11 cellular contexts compared by ENCODE assay signal in genomic region chr10:104139221-104139620, GRCh38. TPM values are rescaled to one million over a fixed set of nuclear protein-coding genes. Genes with fewer than 3 reads are reported as not detected.
A peak's percentile ranks its signal among the peaks of the same experiment; 100 is the strongest.
DNase-seq lines count a peak whose midpoint lies in the region; ATAC-seq and TF ChIP-seq lines count a peak whose summit lies in the region.
"Had no signal": no experiment of that assay in that cellular context is flagged by ENCODE, and none has a peak within 500 bp of the region (broad histone marks: within the 10 kb centered on the region; RNA-seq: fewer than 3 reads in every experiment).

No MANE protein-coding gene starts in this region.

- H3K9me3 ChIP-seq in aorta (ENCODE audit: control insufficient read depth, low read length), result no peaks in the 10 kb centered on the region
- no peaks in the 10 kb centered on the region for H3K9me3 ChIP-seq in body of pancreas
- H3K9me3 ChIP-seq in heart right ventricle, result no peaks in the 10 kb centered on the region

- H3K27ac ChIP-seq in aorta (ENCODE audit: low read depth in 1 of 2, low read length in 2 of 2) (no peak overlapping the region), body of pancreas (no peak overlapping the region), heart right ventricle (no peak overlapping the region)

- no peaks in the 10 kb centered on the region for H3K27me3 ChIP-seq in GM06990 (replicated peaks; ENCODE audit: control insufficient read depth, insufficient read depth, low read length)
- H3K27me3 ChIP-seq in aorta (ENCODE audit: control insufficient read depth in 1 of 2, insufficient read depth in 2 of 2, low read length in 1 of 2), result no peaks in the 10 kb centered on the region
- no peaks in the 10 kb centered on the region for H3K27me3 ChIP-seq in body of pancreas
- H3K27me3 ChIP-seq in heart right ventricle, result peaks cover 0 to 3% (median 0%) of the 10 kb centered on the region in 7 donors

- H3K4me1 ChIP-seq in aorta (ENCODE audit: control insufficient read depth in 1 of 2, insufficient read depth in 2 of 2, low read length in 2 of 2) (no peaks in the 10 kb centered on the region), body of pancreas (no peaks in the 10 kb centered on the region), heart right ventricle (no peaks in the 10 kb centered on the region)

- DNase-seq in AG04449 (ENCODE audit: low read depth, low spot score), result no peak
- no peak for DNase-seq in GM06990 (ENCODE audit: extremely low read depth, insufficient read length)
- DNase-seq in NOMO-1 treated with DMSO at 0.1 percent for 48 hours (lab: John Stamatoyannopoulos, UW; ENCODE audit: unreplicated experiment), result peak; percentile 25
- peak; percentile 5 to 14 for DNase-seq in erythroblast (lab: John Stamatoyannopoulos, UW)
- DNase-seq in aorta, result no peak
- no peak for DNase-seq in body of pancreas
- no peak for DNase-seq in heart right ventricle
- no peak for DNase-seq in activated CD4-positive, CD25-positive, alpha-beta regulatory T cell treated with anti-CD3 and anti-CD28 coated beads, Interleukin-2, amount 50 U/mL, for 72 hours
- DNase-seq: naive B cell; SHP77; stimulated activated CD4-positive, alpha-beta T cell treated with anti-CD3 and anti-CD28 coated beads, Interleukin-4, amount 100 ng/mL, for 4 hours had no signal

- 75 to 76% methylated on average over 5 of the region's 5 CpGs for WGBS in aorta, 2 donors
- WGBS in body of pancreas, 2 donors, result 67 to 70% methylated on average over 5 of the region's 5 CpGs
- 62 to 76% methylated on average over 5 of the region's 5 CpGs for WGBS in heart right ventricle, 2 donors

- TF ChIP-seq POLR2A in erythroblast (IDR thresholded peaks at IDR 0.05; ENCODE audit: low read length), result no peak
- TF ChIP-seq POLR2A in body of pancreas (IDR thresholded peaks at IDR 0.05), result no peak

- H3K36me3 ChIP-seq in GM06990 (ENCODE audit: control insufficient read depth, insufficient read depth, low read length) (no peaks in the 10 kb centered on the region), aorta (ENCODE audit: control insufficient read depth in 1 of 2, insufficient read depth in 2 of 2, low read length in 1 of 2) (no peaks in the 10 kb centered on the region), body of pancreas (replicated peaks in 1 of 2; ENCODE audit: insufficient read depth in 1 of 2, low read depth in 2 of 2) (no peaks in the 10 kb centered on the region), heart right ventricle (no peaks in the 10 kb centered on the region)

- TF ChIP-seq CTCF in AG04449 (IDR thresholded peaks at IDR 0.05; ENCODE audit: insufficient read depth, low read length, missing control alignments), result peak; percentile 16
- TF ChIP-seq CTCF in GM06990 (IDR thresholded peaks at IDR 0.05; ENCODE audit: insufficient read depth, low read length, poor library complexity, severe bottlenecking), result peak; percentile 50
- TF ChIP-seq CTCF in body of pancreas (IDR thresholded peaks at IDR 0.05), result peak in 1 of 7 experiments; percentile 5
- TF ChIP-seq CTCF in heart right ventricle (IDR thresholded peaks at IDR 0.05), result peak in 3 of 9 donors; percentile 27 to 38 (median 29)

- intact Hi-C loops in aorta (cut with DNase I), result no loop called here
- intact Hi-C loops in body of pancreas (cut with DNase I), result no loop called here
- intact Hi-C loops in heart right ventricle (cut with DNase I), result no loop called here

- POLR2A ChIA-PET in AG04449 (lab: Yijun Ruan, JAX), result no interaction called here

- ATAC-seq in aorta (ENCODE audit: low FRiP score) (no peak), body of pancreas (no peak), heart right ventricle (no peak)

- CTCF ChIA-PET in AG04449 (lab: Yijun Ruan, JAX), result interaction anchor here (0.6 to 2.5 kb wide), 4 partner anchors 9 to 93 kb away, joined by 3 to 9 read pairs (median 7); partner anchors contain the start of gene SFR1

- H3K4me3 ChIP-seq in AG04449 (ENCODE audit: low read depth, low read length) (no peak overlapping the region), GM06990 (replicated peaks; ENCODE audit: low read depth, low read length) (no peak overlapping the region), aorta (ENCODE audit: low read length in 2 of 2) (no peak overlapping the region), body of pancreas (no peak overlapping the region), heart right ventricle (no peak overlapping the region)

RNA-seq across cellular contexts. Expression of gene SFR1, which starts 17.2 kb away (rescaled TPM):
- total RNA-seq in aorta (1 to 10 TPM; 6.0 to 6.5 TPM), body of pancreas (1 to 10 TPM; 3.3 to 5.2 TPM), heart right ventricle (10 to 100 TPM in 1 of 10 donors, 1 to 10 TPM in 9; 4.4 to 10.4 (median 6.7) TPM)
- polyA plus RNA-seq in aorta (1 to 10 TPM; 6.8 to 8.9 TPM), heart right ventricle (10 to 100 TPM in 1 of 2 donors, 1 to 10 TPM in 1; 7.5 to 12.1 TPM)

RNA-seq across cellular contexts. Expression of gene COL17A1, which starts 53.5 kb away (rescaled TPM):
- total RNA-seq in aorta (1 to 10 TPM in 1 of 2 donors, under 1 TPM in 1; 0.87 to 1.5 TPM), body of pancreas (1 to 10 TPM in 1 of 2 donors, not detected in 1; 3.6 TPM), heart right ventricle (under 1 TPM in 4 of 10 donors, not detected in 6; 0.10 to 0.39 (median 0.16) TPM)
- polyA plus RNA-seq in aorta (1 to 10 TPM in 1 of 2 donors, under 1 TPM in 1; 0.28 to 1.5 TPM), heart right ventricle (under 1 TPM; 0.15 to 0.36 TPM)

Comparison
In these comparisons a context has a peak if more than half of its experiments do, and no peak if none do; other contexts are left out.
1. DNase-seq: peak in NOMO-1 treated with DMSO at 0.1 percent for 48 hours (single experiment) and erythroblast (2 of 2); none in AG04449 (single experiment), GM06990 (single experiment), aorta (0 of 2), body of pancreas (0 of 4), heart right ventricle (0 of 2) and activated CD4-positive, CD25-positive, alpha-beta regulatory T cell treated with anti-CD3 and anti-CD28 coated beads, Interleukin-2, amount 50 U/mL, for 72 hours (single experiment).